9 cellular contexts compared by ENCODE assay signal in genomic region chr2:31812051-31812798, GRCh38.
DNase-seq lines count a peak whose midpoint lies in the region; ATAC-seq and TF ChIP-seq lines count a peak whose summit lies in the region.
"Had no signal": no experiment of that assay in that cellular context is flagged by ENCODE, and none has a peak within 500 bp of the region (broad histone marks: within the 10 kb centered on the region; RNA-seq: fewer than 3 reads in every experiment).

No MANE protein-coding gene starts in this region.

- no peaks in the 10 kb centered on the region for H3K9me3 ChIP-seq in thyroid gland

- WGBS in thyroid gland, 2 donors = 78 to 89% methylated on average over 2 of the region's 2 CpGs

- intact Hi-C loops in thyroid gland (cut with DNase I) = no loop called here

- H3K4me3 ChIP-seq in foreskin fibroblast (ENCODE audit: low read depth in 1 of 2, low read length in 2 of 2) (no peak overlapping the region), thyroid gland (replicated peaks in 1 of 3) (no peak overlapping the region)
- H3K4me3 ChIP-seq: skin epidermis had no signal

- no peak for TF ChIP-seq CTCF in foreskin fibroblast (IDR thresholded peaks at IDR 0.05; ENCODE audit: low read depth, low read length)
- no peak for TF ChIP-seq CTCF in thyroid gland (IDR thresholded peaks at IDR 0.05)

- peak; percentile 99 for ATAC-seq in GM18870 (IDR thresholded peaks at IDR 0.05; ENCODE audit: unreplicated experiment)
- peak; percentile 93 for ATAC-seq in HG03039 (IDR thresholded peaks at IDR 0.05; ENCODE audit: unreplicated experiment)

- no peak overlapping the region for H3K27ac ChIP-seq in thyroid gland

- DNase-seq in AG08396 (ENCODE audit: low spot score) = peak; percentile 26
- DNase-seq in RKO (ENCODE audit: low spot score) = peak; percentile 35
- peak; percentile 25 to 59 for DNase-seq in foreskin fibroblast
- no peak for DNase-seq in dermis blood vessel endothelial cell
- no peak for DNase-seq in NCI-H345 treated with DMSO at 0.1 percent for 48 hours (lab: John Stamatoyannopoulos, UW; ENCODE audit: unreplicated experiment)
- no peak for DNase-seq in thyroid gland

- no peak for TF ChIP-seq POLR2A in thyroid gland (IDR thresholded peaks at IDR 0.05)

- H3K36me3 ChIP-seq in thyroid gland = no peaks in the 10 kb centered on the region

- no peaks in the 10 kb centered on the region for H3K27me3 ChIP-seq in thyroid gland

- H3K4me1 ChIP-seq in thyroid gland = no peaks in the 10 kb centered on the region

Comparison
In these comparisons a context has a peak if more than half of its experiments do, and no peak if none do; other contexts are left out.
1. DNase-seq: peak in AG08396 (single experiment), RKO (single experiment) and foreskin fibroblast (2 of 2); none in dermis blood vessel endothelial cell (single experiment), NCI-H345 treated with DMSO at 0.1 percent for 48 hours (single experiment) and thyroid gland (0 of 2).